Comparison of ENCODE assay signal across 25 cellular contexts in genomic region chr7:126958367-126958766, GRCh38.
DNase-seq lines count a peak whose midpoint lies in the region; ATAC-seq, FAIRE-seq and TF ChIP-seq lines count a peak whose summit lies in the region.
"Had no signal": no experiment of that assay in that cellular context is flagged by ENCODE, and none has a peak within 500 bp of the region (broad histone marks: within the 10 kb centered on the region; RNA-seq: fewer than 3 reads in every experiment).

No MANE protein-coding gene starts in this region.

- no peak overlapping the region for H3K4me3 ChIP-seq in kidney (ENCODE audit: low read length in 2 of 2)
- H3K4me3 ChIP-seq in coronary artery: no peak overlapping the region
- H3K4me3 ChIP-seq: A549; BLaER1 treated with 17β-estradiol and CSF1 and Interleukin-3, amounts not matched to agents 10 nM and 100 nM; GM12878; GM23338 had no signal

- no peaks in the 10 kb centered on the region for H3K9me3 ChIP-seq in kidney (ENCODE audit: control insufficient read depth in 1 of 2, low read length in 2 of 2)
- H3K9me3 ChIP-seq: A549, BE2C had no signal

- no peaks in the 10 kb centered on the region for H3K4me1 ChIP-seq in kidney (ENCODE audit: control insufficient read depth in 1 of 2, insufficient read depth in 1 of 2, low read depth in 1 of 2, low read length in 2 of 2)
- H3K4me1 ChIP-seq: A549; BLaER1 treated with 17β-estradiol and CSF1 and Interleukin-3, amounts not matched to agents 10 nM and 100 nM had no signal

- no peaks in the 10 kb centered on the region for H3K4me1 Mint-ChIP-seq in stimulated activated effector memory CD8-positive, alpha-beta T cell treated with anti-CD3 and anti-CD28 coated beads, Interleukin-12 subunit alpha, Interleukin-12 subunit beta, amount 100 ng/mL, for 72 hours
- H3K4me1 Mint-ChIP-seq: CD14-positive monocyte; CD8-positive, alpha-beta memory T cell; GM23338; H9 had no signal

- no peak overlapping the region for H3K27ac ChIP-seq in kidney (ENCODE audit: low read depth in 2 of 2, low read length in 2 of 2)
- no peak overlapping the region for H3K27ac ChIP-seq in coronary artery
- H3K27ac ChIP-seq: A549; BLaER1 treated with 17β-estradiol and CSF1 and Interleukin-3, amounts not matched to agents 10 nM and 100 nM had no signal

- TF ChIP-seq CTCF in kidney (IDR thresholded peaks at IDR 0.05; ENCODE audit: borderline replicate concordance, extremely low read depth, insufficient read depth) (no peak), coronary artery (IDR thresholded peaks at IDR 0.05) (no peak)

- intact Hi-C loops in Right ventricle myocardium superior (cut with DNase I) (no loop called here), left cardiac atrium (cut with DNase I) (no loop called here), kidney (cut with DNase I) (no loop called here)

- H3K36me3 ChIP-seq in kidney (ENCODE audit: control insufficient read depth in 1 of 2, insufficient read depth in 2 of 2, low read length in 2 of 2): no peaks in the 10 kb centered on the region
- H3K36me3 ChIP-seq: BE2C; BLaER1 treated with 17β-estradiol and CSF1 and Interleukin-3, amounts not matched to agents 10 nM and 100 nM had no signal

- H3K9me3 Mint-ChIP-seq in stimulated activated effector memory CD8-positive, alpha-beta T cell treated with anti-CD3 and anti-CD28 coated beads, Interleukin-12 subunit alpha, Interleukin-12 subunit beta, amount 100 ng/mL, for 72 hours: no peaks in the 10 kb centered on the region
- H3K9me3 Mint-ChIP-seq: CD4-positive, alpha-beta T cell; CD8-positive, alpha-beta memory T cell; GM23338; H9 had no signal

- ATAC-seq in Right ventricle myocardium superior (ENCODE audit: poor library complexity) (no peak), left cardiac atrium (no peak)
- peak; percentile 40 for ATAC-seq in stimulated activated effector memory CD8-positive, alpha-beta T cell treated with anti-CD3 and anti-CD28 coated beads, Interleukin-12 subunit alpha, Interleukin-12 subunit beta, amount 100 ng/mL, for 72 hours
- ATAC-seq: A549, GM12878, GM23338, HCT116 had no signal

- no peak overlapping the region for H3K4me3 Mint-ChIP-seq in stimulated activated effector memory CD8-positive, alpha-beta T cell treated with anti-CD3 and anti-CD28 coated beads, Interleukin-12 subunit alpha, Interleukin-12 subunit beta, amount 100 ng/mL, for 72 hours
- H3K4me3 Mint-ChIP-seq: CD14-positive monocyte; CD4-positive, alpha-beta T cell; CD8-positive, alpha-beta memory T cell; GM23338; H9 had no signal

- no peaks in the 10 kb centered on the region for H3K36me3 Mint-ChIP-seq in stimulated activated effector memory CD8-positive, alpha-beta T cell treated with anti-CD3 and anti-CD28 coated beads, Interleukin-12 subunit alpha, Interleukin-12 subunit beta, amount 100 ng/mL, for 72 hours
- H3K36me3 Mint-ChIP-seq: CD14-positive monocyte; CD8-positive, alpha-beta memory T cell had no signal

- DNase-seq in Right ventricle myocardium superior (peak; percentile 35), left cardiac atrium (no peak), kidney (peak; percentile 59), Kasumi-1 (lab: John Stamatoyannopoulos, UW) (no peak), coronary artery (ENCODE audit: low spot score) (no peak)
- no peak for DNase-seq in stimulated activated effector memory CD8-positive, alpha-beta T cell treated with anti-CD3 and anti-CD28 coated beads, Interleukin-12 subunit alpha, Interleukin-12 subunit beta, amount 100 ng/mL, for 72 hours (ENCODE audit: low spot score in 2 of 2)
- DNase-seq: 8988T; ACHN; AML-193; BE2C; CD4-positive, alpha-beta T cell; DMS 273 treated with DMSO at 0.1 percent for 48 hours; DMS79; EL; GDM1; H9 had no signal

- no peak overlapping the region for H3K9ac ChIP-seq in kidney (ENCODE audit: low read length in 2 of 2)
- H3K9ac ChIP-seq: BLaER1 treated with 17β-estradiol and CSF1 and Interleukin-3, amounts not matched to agents 10 nM and 100 nM had no signal

- H3K27ac Mint-ChIP-seq in stimulated activated effector memory CD8-positive, alpha-beta T cell treated with anti-CD3 and anti-CD28 coated beads, Interleukin-12 subunit alpha, Interleukin-12 subunit beta, amount 100 ng/mL, for 72 hours: no peak overlapping the region
- H3K27ac Mint-ChIP-seq: CD14-positive monocyte; CD4-positive, alpha-beta T cell; CD8-positive, alpha-beta memory T cell; GM23338; H9 had no signal

- no peak for FAIRE-seq in kidney (lab: Jason Lieb, UNC)
- FAIRE-seq: A549, D721Med, GM12878, GM19239 had no signal

Comparison
In these comparisons a context has a peak if more than half of its experiments do, and no peak if none do; other contexts are left out.
1. DNase-seq: peak in Right ventricle myocardium superior (single experiment) and kidney (single experiment); none in left cardiac atrium (single experiment), stimulated activated effector memory CD8-positive, alpha-beta T cell treated with anti-CD3 and anti-CD28 coated beads, Interleukin-12 subunit alpha, Interleukin-12 subunit beta, amount 100 ng/mL, for 72 hours (0 of 2), Kasumi-1 (0 of 2) and coronary artery (single experiment).